14 cellular contexts compared by ENCODE assay signal in the genomic region with DNA sequence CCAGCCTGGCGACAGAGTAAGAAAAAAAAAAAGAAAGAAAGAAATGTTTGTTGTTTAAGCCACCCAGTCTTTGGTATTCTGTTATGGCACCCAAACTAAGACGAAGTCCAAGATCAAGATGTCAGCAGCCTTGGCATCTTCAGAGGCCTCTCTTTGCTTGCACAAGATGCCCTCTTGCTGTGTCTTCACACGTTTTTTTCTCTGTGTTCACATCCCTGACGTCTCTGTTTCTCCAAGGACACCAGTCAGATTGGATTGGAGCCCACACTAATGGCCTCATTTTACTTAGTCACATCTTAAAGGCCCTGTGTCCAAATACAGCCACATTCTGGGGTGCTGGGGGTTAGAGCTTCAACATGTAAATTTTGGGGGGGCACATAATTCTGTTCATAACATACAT.
DNase-seq lines count a peak whose midpoint lies in the region; ATAC-seq and TF ChIP-seq lines count a peak whose summit lies in the region.
"Had no signal": no experiment of that assay in that cellular context is flagged by ENCODE, and none has a peak within 500 bp of the region (broad histone marks: within the 10 kb centered on the region; RNA-seq: fewer than 3 reads in every experiment).

No MANE protein-coding gene starts in this region.

- no peak overlapping the region for H3K4me2 ChIP-seq in neuronal stem cell (ENCODE audit: insufficient read depth, low read length, poor library complexity, severe bottlenecking)

- H3K4me1 ChIP-seq in adrenal gland (replicated peaks in 1 of 2), result no peaks in the 10 kb centered on the region
- peaks cover 3 to 5% of the 10 kb centered on the region in 2 donors for H3K4me1 ChIP-seq in neuronal stem cell (ENCODE audit: control insufficient read depth in 2 of 2, insufficient read depth in 1 of 2, low read depth in 1 of 2, low read length in 2 of 2)
- peaks cover 0 to 2% of the 10 kb centered on the region in 2 donors for H3K4me1 ChIP-seq in left lung

- no peak overlapping the region for H4K8ac ChIP-seq in neuronal stem cell (ENCODE audit: low read depth, low read length)

- no peak overlapping the region for H3K4me3 Mint-ChIP-seq in T-cell

- intact Hi-C loops in adrenal gland (cut with DNase I), result no loop called here
- intact Hi-C loops in left lung (cut with DNase I), result no loop called here

- WGBS in adrenal gland, 4 donors, result 34 to 41% (median 38%) methylated on average over 4 of the region's 4 CpGs
- WGBS in neuronal stem cell (ENCODE audit: extremely low coverage in 2 of 2, insufficient read length in 2 of 2, insufficient replicate concordance in 1 of 2), 2 donors, result no CpG with 5 or more reads among the region's 4 CpGs

- no peak overlapping the region for H2BK12ac ChIP-seq in neuronal stem cell (ENCODE audit: low read length)

- H3K36me3 Mint-ChIP-seq in T-cell, result no peaks in the 10 kb centered on the region

- no peak overlapping the region for H3K27ac Mint-ChIP-seq in T-cell

- H3K36me3 ChIP-seq in adrenal gland (replicated peaks in 1 of 2), result no peaks in the 10 kb centered on the region
- no peaks in the 10 kb centered on the region for H3K36me3 ChIP-seq in neuronal stem cell (replicated peaks in 1 of 2; ENCODE audit: control insufficient read depth in 2 of 2, insufficient read depth in 2 of 2, low read length in 2 of 2)
- H3K36me3 ChIP-seq in MG63, result no peaks in the 10 kb centered on the region
- H3K36me3 ChIP-seq in left lung, result no peaks in the 10 kb centered on the region

- peak overlapping the region in 3 of 5 donors; percentile 25 to 61 (median 33) for H3K27ac ChIP-seq in adrenal gland
- no peak overlapping the region for H3K27ac ChIP-seq in neuronal stem cell (replicated peaks; ENCODE audit: low read length)
- no peak overlapping the region for H3K27ac ChIP-seq in left lung

- H3K9me3 ChIP-seq in adrenal gland (replicated peaks in 1 of 3) (peaks cover 0 to 8% (median 6%) of the 10 kb centered on the region in 3 donors), neuronal stem cell (replicated peaks in 1 of 2; ENCODE audit: control insufficient read depth in 2 of 2, insufficient read depth in 1 of 2, low read depth in 1 of 2, low read length in 2 of 2) (peaks cover 3 to 5% of the 10 kb centered on the region in 2 donors), MG63 (peaks cover 5% of the 10 kb centered on the region; the same call in 1 of the 2 replicates), left lung (peaks cover 0 to 20% of the 10 kb centered on the region in 2 donors)

- ATAC-seq in T-cell (replicated peaks in 1 of 4) (no peak), left lung (no peak)

- H3K79me1 ChIP-seq in neuronal stem cell (ENCODE audit: low read depth, low read length), result no peaks in the 10 kb centered on the region

- H2BK15ac ChIP-seq in neuronal stem cell (ENCODE audit: low read length), result no peak overlapping the region

- POLR2A ChIA-PET in T-cell (lab: Charles Lee), result no interaction called here

- H2AK5ac ChIP-seq in neuronal stem cell (ENCODE audit: low read depth, low read length), result no peak overlapping the region

- H3K4ac ChIP-seq in neuronal stem cell (ENCODE audit: low read length), result no peak overlapping the region

- no peak overlapping the region for H4K91ac ChIP-seq in neuronal stem cell (ENCODE audit: low read depth, low read length, poor library complexity)

- H2BK120ac ChIP-seq in neuronal stem cell (ENCODE audit: low read depth, low read length), result no peak overlapping the region

- H3K14ac ChIP-seq in neuronal stem cell (ENCODE audit: low read length), result no peak overlapping the region

- DNase-seq in AG10803 (ENCODE audit: low read depth) (peak; percentile 60), adrenal gland (peak; percentile 49 to 85 (median 76)), fibroblast of peridontal ligament (ENCODE audit: extremely low read depth) (peak; percentile 17), neuronal stem cell (ENCODE audit: low spot score) (no peak), T-cell (no peak), MG63 (no peak), left lung (no peak), C1 segment of cervical spinal cord (lab: John Stamatoyannopoulos, UW) (no peak)
- DNase-seq: COR-L47, Karpas-422, MM.1S, NCI-H1092 treated with DMSO at 0.1 percent for 48 hours, NCI-H1694, NCI-H524 had no signal

- TF ChIP-seq POLR2A in adrenal gland (IDR thresholded peaks at IDR 0.05), result no peak

- H3K27me3 Mint-ChIP-seq in T-cell, result no peaks in the 10 kb centered on the region

- H3K4me1 Mint-ChIP-seq in T-cell, result no peaks in the 10 kb centered on the region

- H3K27me3 ChIP-seq in adrenal gland, result no peaks in the 10 kb centered on the region
- H3K27me3 ChIP-seq in neuronal stem cell (ENCODE audit: control insufficient read depth in 3 of 3, insufficient read depth in 3 of 3, low read depth in 1 of 3, low read length in 3 of 3), result no peaks in the 10 kb centered on the region
- no peaks in the 10 kb centered on the region for H3K27me3 ChIP-seq in MG63
- no peaks in the 10 kb centered on the region for H3K27me3 ChIP-seq in left lung

- H2BK5ac ChIP-seq in neuronal stem cell (ENCODE audit: low read length), result no peak overlapping the region

- H3K9ac ChIP-seq in neuronal stem cell (ENCODE audit: low read depth, low read length, poor library complexity), result no peak overlapping the region

- CTCF ChIA-PET in T-cell (lab: Charles Lee), result no interaction called here

- no peak overlapping the region for H3K23ac ChIP-seq in neuronal stem cell (ENCODE audit: low read depth, low read length, poor library complexity)

- H3K9me3 Mint-ChIP-seq in T-cell, result peaks cover 5 to 12% (median 6%) of the 10 kb centered on the region in 3 donors

- no peak overlapping the region for H3K18ac ChIP-seq in neuronal stem cell (ENCODE audit: low read length)

- H3K4me3 ChIP-seq in AG10803 (ENCODE audit: low read length) (no peak overlapping the region), adrenal gland (no peak overlapping the region), neuronal stem cell (ENCODE audit: low read length in 2 of 2) (no peak overlapping the region), MG63 (no peak overlapping the region), left lung (no peak overlapping the region)

- H2AFZ ChIP-seq in neuronal stem cell (ENCODE audit: low read length), result peak overlapping the region; percentile 45

- no peak for TF ChIP-seq CTCF in AG10803 (conservative IDR thresholded peaks at IDR 0.05; ENCODE audit: low read length)
- no peak for TF ChIP-seq CTCF in adrenal gland (IDR thresholded peaks at IDR 0.05)
- TF ChIP-seq CTCF in left lung (IDR thresholded peaks at IDR 0.05), result no peak

Comparison
In these comparisons a context has a peak if more than half of its experiments do, and no peak if none do; other contexts are left out.
1. DNase-seq: peak in AG10803 (single experiment), adrenal gland (7 of 7) and fibroblast of peridontal ligament (single experiment); none in neuronal stem cell (single experiment), T-cell (0 of 34), MG63 (single experiment), left lung (0 of 2) and C1 segment of cervical spinal cord (0 of 14).
2. H3K27ac ChIP-seq: peak in adrenal gland (3 of 5); none in neuronal stem cell (single experiment) and left lung (0 of 2).